Comparison of ENCODE assay signal across 8 cellular contexts in genomic region chr16:397736-398332, GRCh38. TPM values are rescaled to one million over a fixed set of nuclear protein-coding genes. Genes with fewer than 3 reads are reported as not detected.
A peak's percentile ranks its signal among the peaks of the same experiment; 100 is the strongest.
DNase-seq lines count a peak whose midpoint lies in the region; ATAC-seq, FAIRE-seq and TF ChIP-seq lines count a peak whose summit lies in the region.

No MANE protein-coding gene starts in this region.

- no peaks in the 10 kb centered on the region; the same call in 1 of the 2 replicates for H3K27me3 ChIP-seq in OCI-LY1 (ENCODE audit: insufficient read depth, low read length)
- no peaks in the 10 kb centered on the region for H3K27me3 ChIP-seq in brain microvascular endothelial cell (replicated peaks)
- no peaks in the 10 kb centered on the region for H3K27me3 ChIP-seq in small intestine (ENCODE audit: control insufficient read depth in 2 of 2, insufficient read depth in 2 of 2, low read length in 2 of 2)

- no peak for FAIRE-seq in small intestine (lab: Jason Lieb, UNC)

- H4K20me1 ChIP-seq in OCI-LY1 (ENCODE audit: insufficient read depth, low read length), result no peaks in the 10 kb centered on the region

- WGBS in small intestine, 3 donors, result 33 to 39% (median 38%) methylated on average over 19 to 29 of the region's 29 CpGs

- H3K9me3 ChIP-seq in OCI-LY1 (ENCODE audit: low read length), result no peaks in the 10 kb centered on the region
- no peaks in the 10 kb centered on the region for H3K9me3 ChIP-seq in small intestine (ENCODE audit: control insufficient read depth, low read depth)

- H3F3A ChIP-seq in OCI-LY1 (ENCODE audit: insufficient read depth, low read length), result 0 out of 2 replicates have a peak, but pooled peaks cover 13% of the 10 kb centered on the region

- ATAC-seq in GM19035 (IDR thresholded peaks at IDR 0.05; ENCODE audit: unreplicated experiment), result no peak

- H3K4me3 ChIP-seq in OCI-LY1 (ENCODE audit: low read depth, low read length, poor library complexity, severe bottlenecking) (no peak overlapping the region), brain microvascular endothelial cell (ENCODE audit: low read depth, low read length) (peak overlapping the region; percentile 12), small intestine (ENCODE audit: low read depth in 1 of 2, low read length in 2 of 2) (no peak overlapping the region)

- H3K9me2 ChIP-seq in OCI-LY1 (ENCODE audit: low read depth, low read length), result no peaks in the 10 kb centered on the region

- H3K36me3 ChIP-seq in OCI-LY1 (ENCODE audit: insufficient read depth, low read length), result 0 out of 2 replicates have a peak, but pooled peaks cover 3% of the 10 kb centered on the region
- peaks cover 12% of the 10 kb centered on the region for H3K36me3 ChIP-seq in brain microvascular endothelial cell (replicated peaks)
- H3K36me3 ChIP-seq in small intestine (ENCODE audit: control insufficient read depth in 2 of 2, insufficient read depth in 2 of 2, low read length in 2 of 2), result no peaks in the 10 kb centered on the region

- no peak overlapping the region for H3K9ac ChIP-seq in OCI-LY1 (ENCODE audit: low read length)

- peak; percentile 57 for DNase-seq in NCI-H82 (lab: John Stamatoyannopoulos, UW)
- DNase-seq in NCI-H82 treated with DMSO at 0.1 percent for 48 hours (lab: John Stamatoyannopoulos, UW; ENCODE audit: unreplicated experiment), result no peak
- peak; percentile 50 for DNase-seq in brain microvascular endothelial cell
- peak; percentile 75 for DNase-seq in iPS-NIHi7 (ENCODE audit: extremely low spot score)
- DNase-seq in small intestine, result peak; percentile 55
- no peak for DNase-seq in inferior parietal cortex (ENCODE audit: extremely low spot score)

- peak; percentile 36; the same call in 1 of the 2 replicates for TF ChIP-seq CTCF in OCI-LY1 (IDR thresholded peaks at IDR 0.05; ENCODE audit: low read length)
- TF ChIP-seq CTCF in brain microvascular endothelial cell (IDR thresholded peaks at IDR 0.05; ENCODE audit: low read depth, low read length, missing control alignments), result peak; percentile 65

- H3K27ac ChIP-seq in OCI-LY1 (ENCODE audit: low read depth, low read length, poor library complexity, severe bottlenecking) (peak overlapping the region; percentile 24), brain microvascular endothelial cell (no peak overlapping the region), small intestine (ENCODE audit: low read depth in 1 of 2, low read length in 1 of 2) (no peak overlapping the region)

- H3K4me1 ChIP-seq in OCI-LY1 (ENCODE audit: insufficient read depth, low read length, severe bottlenecking), result peaks cover 21% of the 10 kb centered on the region
- peaks cover 0 to 7% of the 10 kb centered on the region in 2 donors for H3K4me1 ChIP-seq in small intestine (ENCODE audit: control insufficient read depth in 2 of 2, insufficient read depth in 1 of 2, low read depth in 1 of 2, low read length in 1 of 2)

- H3K79me2 ChIP-seq in OCI-LY1 (ENCODE audit: insufficient read depth, low read length), result no peaks in the 10 kb centered on the region

- no peak overlapping the region; the same call in 1 of the 2 replicates for H3K4me2 ChIP-seq in OCI-LY1 (ENCODE audit: low read length)

- H2AFZ ChIP-seq in OCI-LY1 (ENCODE audit: low read length), result no peak overlapping the region

- in situ Hi-C loops in brain microvascular endothelial cell (cut with HindIII; ENCODE audit: low pct_ligation_motif_present, low sequenced_read_pairs), result no loop called here

RNA-seq across cellular contexts. Expression of gene NME4, which starts 0.8 kb away (rescaled TPM):
- polyA plus RNA-seq in small intestine, result 10 to 100 TPM; 13.0 to 43.0 (median 26.7) TPM

RNA-seq across cellular contexts. Expression of gene DECR2, which starts 3.9 kb away (rescaled TPM):
- 100 to 1,000 TPM in 2 of 3 donors, 10 to 100 TPM in 1; 46.7 to 154 (median 101) TPM for polyA plus RNA-seq in small intestine

RNA-seq across cellular contexts. Expression of gene PGAP6, which starts 16.1 kb away (rescaled TPM):
- polyA plus RNA-seq in small intestine, result 10 to 100 TPM; 48.1 to 66.5 (median 63.2) TPM

RNA-seq across cellular contexts. Expression of gene MRPL28, which starts 27.5 kb away (rescaled TPM):
- 100 to 1,000 TPM in 1 of 3 donors, 10 to 100 TPM in 2; 85.4 to 112 (median 98.9) TPM for polyA plus RNA-seq in small intestine

RNA-seq across cellular contexts. Expression of gene RAB11FIP3, which starts 27.6 kb away (rescaled TPM):
- 10 to 100 TPM; 25.4 to 37.6 (median 36.7) TPM for polyA plus RNA-seq in small intestine

Comparison
In these comparisons a context has a peak if more than half of its experiments do, and no peak if none do; other contexts are left out.
1. DNase-seq: peak in NCI-H82 (single experiment), brain microvascular endothelial cell (single experiment), iPS-NIHi7 (single experiment) and small intestine (single experiment); none in NCI-H82 treated with DMSO at 0.1 percent for 48 hours (single experiment) and inferior parietal cortex (single experiment).